Comparison of ENCODE assay signal across 1 cellular context in genomic region chr4:88646528-88647280, GRCh38.
TF ChIP-seq lines count a peak whose summit lies in the region.

No MANE protein-coding gene starts in this region.

TF ChIP-seq in HepG2, 621 proteins besides CTCF, POLR2A, EP300 and RAD21:
- TF ChIP-seq, protein P1, sequence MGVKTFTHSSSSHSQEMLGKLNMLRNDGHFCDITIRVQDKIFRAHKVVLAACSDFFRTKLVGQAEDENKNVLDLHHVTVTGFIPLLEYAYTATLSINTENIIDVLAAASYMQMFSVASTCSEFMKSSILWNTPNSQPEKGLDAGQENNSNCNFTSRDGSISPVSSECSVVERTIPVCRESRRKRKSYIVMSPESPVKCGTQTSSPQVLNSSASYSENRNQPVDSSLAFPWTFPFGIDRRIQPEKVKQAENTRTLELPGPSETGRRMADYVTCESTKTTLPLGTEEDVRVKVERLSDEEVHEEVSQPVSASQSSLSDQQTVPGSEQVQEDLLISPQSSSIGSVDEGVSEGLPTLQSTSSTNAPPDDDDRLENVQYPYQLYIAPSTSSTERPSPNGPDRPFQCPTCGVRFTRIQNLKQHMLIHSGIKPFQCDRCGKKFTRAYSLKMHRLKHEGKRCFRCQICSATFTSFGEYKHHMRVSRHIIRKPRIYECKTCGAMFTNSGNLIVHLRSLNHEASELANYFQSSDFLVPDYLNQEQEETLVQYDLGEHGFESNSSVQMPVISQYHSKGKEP (CRISPR knock-in tag; IDR thresholded peaks at IDR 0.05): no peak
- no peak for TF ChIP-seq PRDM4 (CRISPR knock-in tag; IDR thresholded peaks at IDR 0.05; ENCODE audit: borderline replicate concordance)
- TF ChIP-seq MXD4 (CRISPR knock-in tag; IDR thresholded peaks at IDR 0.05): no peak
- no peak for TF ChIP-seq ZNF337 (CRISPR knock-in tag; IDR thresholded peaks at IDR 0.05; ENCODE audit: borderline replicate concordance, low read depth)
- TF ChIP-seq ZSCAN31 (CRISPR knock-in tag; IDR thresholded peaks at IDR 0.05; ENCODE audit: low read depth): no peak
- TF ChIP-seq ZNF3 (CRISPR knock-in tag; IDR thresholded peaks at IDR 0.05): no peak
- TF ChIP-seq ZNF296 (CRISPR knock-in tag; conservative IDR thresholded peaks at IDR 0.05): no peak
- no peak for TF ChIP-seq HNRNPUL1 (IDR thresholded peaks at IDR 0.05; ENCODE audit: low read depth, low read length)
- no peak for TF ChIP-seq SAFB2 (CRISPR knock-in tag; IDR thresholded peaks at IDR 0.05; ENCODE audit: borderline replicate concordance, low read depth)
- TF ChIP-seq, protein P2, sequence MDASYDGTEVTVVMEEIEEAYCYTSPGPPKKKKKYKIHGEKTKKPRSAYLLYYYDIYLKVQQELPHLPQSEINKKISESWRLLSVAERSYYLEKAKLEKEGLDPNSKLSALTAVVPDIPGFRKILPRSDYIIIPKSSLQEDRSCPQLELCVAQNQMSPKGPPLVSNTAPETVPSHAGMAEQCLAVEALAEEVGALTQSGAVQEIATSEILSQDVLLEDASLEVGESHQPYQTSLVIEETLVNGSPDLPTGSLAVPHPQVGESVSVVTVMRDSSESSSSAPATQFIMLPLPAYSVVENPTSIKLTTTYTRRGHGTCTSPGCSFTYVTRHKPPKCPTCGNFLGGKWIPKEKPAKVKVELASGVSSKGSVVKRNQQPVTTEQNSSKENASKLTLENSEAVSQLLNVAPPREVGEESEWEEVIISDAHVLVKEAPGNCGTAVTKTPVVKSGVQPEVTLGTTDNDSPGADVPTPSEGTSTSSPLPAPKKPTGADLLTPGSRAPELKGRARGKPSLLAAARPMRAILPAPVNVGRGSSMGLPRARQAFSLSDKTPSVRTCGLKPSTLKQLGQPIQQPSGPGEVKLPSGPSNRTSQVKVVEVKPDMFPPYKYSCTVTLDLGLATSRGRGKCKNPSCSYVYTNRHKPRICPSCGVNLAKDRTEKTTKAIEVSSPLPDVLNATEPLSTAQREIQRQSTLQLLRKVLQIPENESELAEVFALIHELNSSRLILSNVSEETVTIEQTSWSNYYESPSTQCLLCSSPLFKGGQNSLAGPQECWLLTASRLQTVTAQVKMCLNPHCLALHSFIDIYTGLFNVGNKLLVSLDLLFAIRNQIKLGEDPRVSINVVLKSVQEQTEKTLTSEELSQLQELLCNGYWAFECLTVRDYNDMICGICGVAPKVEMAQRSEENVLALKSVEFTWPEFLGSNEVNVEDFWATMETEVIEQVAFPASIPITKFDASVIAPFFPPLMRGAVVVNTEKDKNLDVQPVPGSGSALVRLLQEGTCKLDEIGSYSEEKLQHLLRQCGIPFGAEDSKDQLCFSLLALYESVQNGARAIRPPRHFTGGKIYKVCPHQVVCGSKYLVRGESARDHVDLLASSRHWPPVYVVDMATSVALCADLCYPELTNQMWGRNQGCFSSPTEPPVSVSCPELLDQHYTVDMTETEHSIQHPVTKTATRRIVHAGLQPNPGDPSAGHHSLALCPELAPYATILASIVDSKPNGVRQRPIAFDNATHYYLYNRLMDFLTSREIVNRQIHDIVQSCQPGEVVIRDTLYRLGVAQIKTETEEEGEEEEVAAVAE (CRISPR knock-in tag; IDR thresholded peaks at IDR 0.05; ENCODE audit: borderline replicate concordance): no peak
- TF ChIP-seq ZNF773 (CRISPR knock-in tag; IDR thresholded peaks at IDR 0.05; ENCODE audit: borderline replicate concordance): no peak
- no peak for TF ChIP-seq ZNF383 (CRISPR knock-in tag; IDR thresholded peaks at IDR 0.05; ENCODE audit: borderline replicate concordance)
